In genomic region chr10:35345383-35345742, GRCh38 we compare ENCODE assay signal across 1 cellular context.
TF ChIP-seq lines count a peak whose summit lies in the region.

No MANE protein-coding gene starts in this region.

TF ChIP-seq in HepG2, 621 proteins besides CTCF, POLR2A, EP300 and RAD21 (continued from another document):
- TF ChIP-seq ONECUT2 (CRISPR knock-in tag; IDR thresholded peaks at IDR 0.05) (peak; percentile 66; the same call in 1 of the 2 replicates), KDM5B (CRISPR knock-in tag; IDR thresholded peaks at IDR 0.05; ENCODE audit: borderline replicate concordance) (no peak)
